Comparison of ENCODE assay signal across 1 cellular context in the genomic region with DNA sequence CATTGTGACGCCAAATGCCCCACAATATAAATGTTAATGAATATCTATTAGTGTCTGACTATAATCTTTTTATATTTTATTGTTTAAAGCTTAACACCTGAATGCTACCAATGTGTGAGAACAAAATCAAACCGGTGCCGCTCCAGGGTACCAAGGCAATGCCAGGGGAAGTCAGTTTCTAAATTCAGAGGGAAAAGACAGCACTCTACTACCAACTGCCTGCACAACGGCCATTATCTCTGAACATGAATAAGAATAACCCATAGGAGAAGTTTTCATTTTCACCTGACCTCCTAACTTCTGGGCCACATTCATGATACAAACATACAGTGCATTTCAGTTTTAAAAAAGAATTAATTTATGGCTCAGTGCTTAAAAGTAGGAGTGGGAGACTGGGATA.
TF ChIP-seq lines count a peak whose summit lies in the region.

No MANE protein-coding gene starts in this region.

TF ChIP-seq in K562, 482 proteins besides CTCF, POLR2A, EP300 and RAD21:
- TF ChIP-seq SLC30A9 (CRISPR knock-in tag; IDR thresholded peaks at IDR 0.05) = no peak
TF ChIP-seq in K562: peak in this region for 0.
